25 cellular contexts compared by ENCODE assay signal in the genomic region with DNA sequence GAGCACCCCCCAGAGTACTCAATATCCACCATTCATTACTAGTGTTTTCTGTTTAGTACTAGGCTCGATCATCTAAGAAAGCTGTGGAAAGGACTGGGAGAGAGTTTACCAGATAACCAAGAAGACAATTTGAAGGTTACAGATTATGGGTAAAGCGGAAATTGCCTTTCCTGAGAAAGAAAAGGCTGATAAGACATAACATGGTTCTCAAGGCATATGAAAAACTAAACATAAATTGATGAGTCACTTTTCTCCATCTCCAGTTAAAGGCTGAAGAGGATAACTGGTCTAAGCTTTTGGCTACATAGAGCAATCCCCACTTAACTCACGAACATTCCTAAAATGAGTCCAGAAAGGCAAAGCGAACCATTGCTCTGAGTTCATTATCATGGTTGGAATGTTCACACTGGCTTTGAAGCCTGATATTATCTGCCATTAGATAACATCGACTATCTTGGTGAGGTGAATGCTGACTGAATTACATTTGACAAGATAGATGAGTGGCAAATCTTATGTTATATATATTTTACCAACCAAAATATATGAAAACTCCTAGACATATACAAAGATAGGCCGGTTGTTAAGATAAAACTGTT.
DNase-seq lines count a peak whose midpoint lies in the region; ATAC-seq and TF ChIP-seq lines count a peak whose summit lies in the region.
"Had no signal": no experiment of that assay in that cellular context is flagged by ENCODE, and none has a peak within 500 bp of the region (broad histone marks: within the 10 kb centered on the region; RNA-seq: fewer than 3 reads in every experiment).

No MANE protein-coding gene starts in this region.

- H3K27ac ChIP-seq in ascending aorta, result no peak overlapping the region
- no peak overlapping the region for H3K27ac ChIP-seq in GM23338 (ENCODE audit: low read depth)
- H3K27ac ChIP-seq: breast epithelium, C4-2B, coronary artery, heart left ventricle, neural progenitor cell, RWPE1, SK-N-MC, suprapubic skin, vagina had no signal

- ATAC-seq in stimulated activated naive CD8-positive, alpha-beta T cell treated with anti-CD3 and anti-CD28 coated beads, Interleukin-15, amount 100 ng/mL, for 72 hours, result no peak
- ATAC-seq in activated B cell treated with CpG ODN at 0.5 μM for 24 hours (ENCODE audit: low read depth) (no peak), GM23338 (no peak), HG03025 (IDR thresholded peaks at IDR 0.05; ENCODE audit: low FRiP score, unreplicated experiment) (no peak)
- ATAC-seq: activated T-helper 17 cell treated with anti-CD3 and anti-CD28 coated beads, Interleukin-2, amount 50 U/mL, for 72 hours; heart left ventricle; left lobe of liver had no signal

- no peaks in the 10 kb centered on the region for H3K79me2 ChIP-seq in GM23338 (replicated peaks; ENCODE audit: insufficient read depth)

- peaks cover 0 to 3% of the 10 kb centered on the region in 2 donors for H3K36me3 ChIP-seq in ascending aorta
- no peaks in the 10 kb centered on the region for H3K36me3 ChIP-seq in GM23338 (ENCODE audit: insufficient read depth)
- H3K36me3 ChIP-seq: breast epithelium, HAP-1, neural progenitor cell, vagina had no signal

- H2AFZ ChIP-seq in GM23338, result no peak overlapping the region
- H2AFZ ChIP-seq: neural progenitor cell had no signal

- no peaks in the 10 kb centered on the region for H3K9me2 ChIP-seq in GM23338 (ENCODE audit: insufficient read depth)

- peak overlapping the region; percentile 38 for H3K27ac Mint-ChIP-seq in stimulated activated naive CD8-positive, alpha-beta T cell treated with anti-CD3 and anti-CD28 coated beads, Interleukin-15, Interleukin-2, amounts not matched to agents 100 ng/mL and 50 ng/mL, for 24 hours
- H3K27ac Mint-ChIP-seq in stimulated activated naive CD8-positive, alpha-beta T cell treated with anti-CD3 and anti-CD28 coated beads, Interleukin-15, amount 100 ng/mL, for 72 hours, result peak overlapping the region in 1 of 2 donors; percentile 81
- H3K27ac Mint-ChIP-seq in activated B cell treated with CpG ODN at 0.5 μM for 24 hours (peak overlapping the region; percentile 37), immature natural killer cell (peak overlapping the region; percentile 28 to 84 (median 50)), GM23338 (no peak overlapping the region; the same call in 1 of the 2 replicates)
- H3K27ac Mint-ChIP-seq: activated T-helper 17 cell treated with anti-CD3 and anti-CD28 coated beads, Interleukin-2, amount 50 U/mL, for 72 hours; neural progenitor cell had no signal

- CTCF ChIA-PET in activated B cell treated with CpG ODN at 0.5 μM for 24 hours (lab: Charles Lee), result no interaction called here

- no peaks in the 10 kb centered on the region for H4K20me1 ChIP-seq in GM23338 (replicated peaks; ENCODE audit: insufficient read depth)

- H3K36me3 Mint-ChIP-seq in stimulated activated naive CD8-positive, alpha-beta T cell treated with anti-CD3 and anti-CD28 coated beads, Interleukin-15, Interleukin-2, amounts not matched to agents 100 ng/mL and 50 ng/mL, for 24 hours (ENCODE audit: low read depth), result peaks cover 17% of the 10 kb centered on the region
- H3K36me3 Mint-ChIP-seq in activated B cell treated with CpG ODN at 0.5 μM for 24 hours (ENCODE audit: low read depth) (peaks cover 35% of the 10 kb centered on the region), immature natural killer cell (peaks cover 6 to 19% (median 12%) of the 10 kb centered on the region in 3 donors), GM23338 (ENCODE audit: low read depth) (no peaks in the 10 kb centered on the region)

- no peak for TF ChIP-seq CTCF in activated B cell treated with CpG ODN at 0.5 μM for 24 hours (IDR thresholded peaks at IDR 0.05)
- no peak for TF ChIP-seq CTCF in ascending aorta (IDR thresholded peaks at IDR 0.05)
- TF ChIP-seq CTCF in GM23338 (conservative IDR thresholded peaks at IDR 0.05; ENCODE audit: low read depth in 2 of 2), result no peak

- DNase-seq in stimulated activated naive CD8-positive, alpha-beta T cell treated with anti-CD3 and anti-CD28 coated beads, Interleukin-15, amount 100 ng/mL, for 72 hours, result no peak
- DNase-seq in activated B cell treated with CpG ODN at 0.5 μM for 24 hours (no peak), immature natural killer cell (no peak), ascending aorta (ENCODE audit: low spot score in 2 of 2) (no peak), CD1c-positive myeloid dendritic cell (ENCODE audit: extremely low spot score) (no peak), GM23338 (ENCODE audit: low spot score) (no peak)
- DNase-seq: activated CD4-positive, alpha-beta T cell treated with anti-CD3 and anti-CD28 coated beads for 48 hours; GDM1; heart left ventricle; MV-4-11; NCI-H187; posterior cingulate gyrus had no signal

- no peaks in the 10 kb centered on the region for H3F3A ChIP-seq in GM23338 (replicated peaks; ENCODE audit: low read depth)

- H3K27me3 ChIP-seq in ascending aorta, result no peaks in the 10 kb centered on the region
- no peaks in the 10 kb centered on the region for H3K27me3 ChIP-seq in GM23338 (ENCODE audit: insufficient read depth)
- H3K27me3 ChIP-seq: breast epithelium, heart left ventricle, neural progenitor cell, suprapubic skin, vagina had no signal

- H3K9me3 ChIP-seq in ascending aorta, result no peaks in the 10 kb centered on the region
- H3K9me3 ChIP-seq: breast epithelium, HAP-1, heart left ventricle, suprapubic skin, vagina had no signal

- no peaks in the 10 kb centered on the region for H3K9me3 Mint-ChIP-seq in stimulated activated naive CD8-positive, alpha-beta T cell treated with anti-CD3 and anti-CD28 coated beads, Interleukin-15, Interleukin-2, amounts not matched to agents 100 ng/mL and 50 ng/mL, for 24 hours
- no peaks in the 10 kb centered on the region for H3K9me3 Mint-ChIP-seq in stimulated activated naive CD8-positive, alpha-beta T cell treated with anti-CD3 and anti-CD28 coated beads, Interleukin-15, amount 100 ng/mL, for 72 hours
- H3K9me3 Mint-ChIP-seq in activated B cell treated with CpG ODN at 0.5 μM for 24 hours, result no peaks in the 10 kb centered on the region
- H3K9me3 Mint-ChIP-seq in immature natural killer cell, result no peaks in the 10 kb centered on the region
- H3K9me3 Mint-ChIP-seq in GM23338, result no peaks in the 10 kb centered on the region
- H3K9me3 Mint-ChIP-seq: activated T-helper 17 cell treated with anti-CD3 and anti-CD28 coated beads, Interleukin-2, amount 50 U/mL, for 72 hours; neural progenitor cell had no signal

- H3K27me3 Mint-ChIP-seq in stimulated activated naive CD8-positive, alpha-beta T cell treated with anti-CD3 and anti-CD28 coated beads, Interleukin-15, Interleukin-2, amounts not matched to agents 100 ng/mL and 50 ng/mL, for 24 hours, result no peaks in the 10 kb centered on the region
- no peaks in the 10 kb centered on the region for H3K27me3 Mint-ChIP-seq in stimulated activated naive CD8-positive, alpha-beta T cell treated with anti-CD3 and anti-CD28 coated beads, Interleukin-15, amount 100 ng/mL, for 72 hours
- no peaks in the 10 kb centered on the region for H3K27me3 Mint-ChIP-seq in activated B cell treated with CpG ODN at 0.5 μM for 24 hours
- no peaks in the 10 kb centered on the region for H3K27me3 Mint-ChIP-seq in immature natural killer cell (ENCODE audit: low read depth in 3 of 3)
- peaks cover 4% of the 10 kb centered on the region for H3K27me3 Mint-ChIP-seq in GM23338 (ENCODE audit: insufficient read depth, low read depth, poor library complexity)
- H3K27me3 Mint-ChIP-seq: activated T-helper 17 cell treated with anti-CD3 and anti-CD28 coated beads, Interleukin-2, amount 50 U/mL, for 72 hours had no signal

- POLR2A ChIA-PET in activated B cell treated with CpG ODN at 0.5 μM for 24 hours (lab: Charles Lee), result no interaction called here

- no peak overlapping the region for H3K4me2 ChIP-seq in GM23338
- H3K4me2 ChIP-seq: neural progenitor cell had no signal

- no peak overlapping the region for H3K4me3 ChIP-seq in ascending aorta
- no peak overlapping the region for H3K4me3 ChIP-seq in GM23338
- H3K4me3 ChIP-seq: breast epithelium, coronary artery, HAP-1, heart left ventricle, neural progenitor cell, SK-N-MC, suprapubic skin, vagina had no signal

- no peaks in the 10 kb centered on the region for H3K4me1 ChIP-seq in ascending aorta
- H3K4me1 ChIP-seq in GM23338 (ENCODE audit: insufficient read depth), result peaks cover 7% of the 10 kb centered on the region; the same call in 1 of the 2 replicates
- H3K4me1 ChIP-seq: breast epithelium, suprapubic skin, vagina had no signal

- intact Hi-C loops in activated B cell treated with CpG ODN at 0.5 μM for 24 hours (cut with micrococcal nuclease) (loop anchor here (2.0 to 10.0 kb wide), 2 partner anchors 65 to 1249 kb away; a partner anchor contains a TSS), ascending aorta (cut with DNase I) (no loop called here)

- no peak overlapping the region for H3K4me3 Mint-ChIP-seq in stimulated activated naive CD8-positive, alpha-beta T cell treated with anti-CD3 and anti-CD28 coated beads, Interleukin-15, Interleukin-2, amounts not matched to agents 100 ng/mL and 50 ng/mL, for 24 hours
- H3K4me3 Mint-ChIP-seq in stimulated activated naive CD8-positive, alpha-beta T cell treated with anti-CD3 and anti-CD28 coated beads, Interleukin-15, amount 100 ng/mL, for 72 hours, result no peak overlapping the region
- H3K4me3 Mint-ChIP-seq in activated B cell treated with CpG ODN at 0.5 μM for 24 hours (no peak overlapping the region), immature natural killer cell (no peak overlapping the region), GM23338 (no peak overlapping the region)
- H3K4me3 Mint-ChIP-seq: activated T-helper 17 cell treated with anti-CD3 and anti-CD28 coated beads, Interleukin-2, amount 50 U/mL, for 72 hours; neural progenitor cell had no signal

- peaks cover 46% of the 10 kb centered on the region for H3K4me1 Mint-ChIP-seq in stimulated activated naive CD8-positive, alpha-beta T cell treated with anti-CD3 and anti-CD28 coated beads, Interleukin-15, Interleukin-2, amounts not matched to agents 100 ng/mL and 50 ng/mL, for 24 hours (ENCODE audit: low read depth)
- peaks cover 36% of the 10 kb centered on the region for H3K4me1 Mint-ChIP-seq in stimulated activated naive CD8-positive, alpha-beta T cell treated with anti-CD3 and anti-CD28 coated beads, Interleukin-15, amount 100 ng/mL, for 72 hours
- H3K4me1 Mint-ChIP-seq in activated B cell treated with CpG ODN at 0.5 μM for 24 hours (peaks cover 27% of the 10 kb centered on the region), immature natural killer cell (peaks cover 21% of the 10 kb centered on the region in 2 donors), GM23338 (peaks cover 15% of the 10 kb centered on the region)
- H3K4me1 Mint-ChIP-seq: neural progenitor cell had no signal

TF ChIP-seq in GM23338, 12 proteins besides CTCF, POLR2A, EP300 and RAD21:
- no peak for TF ChIP-seq ZNF331 (CRISPR knock-in tag; IDR thresholded peaks at IDR 0.05; ENCODE audit: low read depth)
- no peak for TF ChIP-seq EZH2phosphoT487 (IDR thresholded peaks at IDR 0.05; ENCODE audit: unreplicated experiment)
TF ChIP-seq in GM23338: peak in this region for 0.
